In the genomic region with DNA sequence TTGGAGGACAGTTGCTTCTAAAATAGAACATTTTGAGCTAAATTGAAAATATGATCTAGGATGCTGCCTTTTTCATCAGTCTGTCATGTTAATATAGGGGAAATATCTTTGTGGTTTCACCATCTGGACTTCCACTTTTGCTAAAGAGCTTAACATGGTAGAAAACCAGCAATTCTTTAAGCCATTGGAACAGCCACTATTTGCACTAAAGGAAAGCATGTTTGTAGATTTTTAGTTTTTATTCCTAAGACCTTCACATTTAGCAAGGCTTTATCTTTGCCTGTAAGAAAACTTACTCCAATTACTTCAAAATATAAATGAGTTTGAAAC, we compare ENCODE assay signal across 3 cellular contexts.
A peak's percentile ranks its signal among the peaks of the same experiment; 100 is the strongest.
TF ChIP-seq lines count a peak whose summit lies in the region.

No MANE protein-coding gene starts in this region.

TF ChIP-seq in IMR-90, 13 proteins besides CTCF, POLR2A, EP300 and RAD21:
- TF ChIP-seq RCOR1 (IDR thresholded peaks at IDR 0.05; ENCODE audit: insufficient replicate concordance, low read length) (no peak), BHLHE40 (IDR thresholded peaks at IDR 0.05; ENCODE audit: low read depth, low read length) (no peak)
- TF ChIP-seq, protein P1, sequence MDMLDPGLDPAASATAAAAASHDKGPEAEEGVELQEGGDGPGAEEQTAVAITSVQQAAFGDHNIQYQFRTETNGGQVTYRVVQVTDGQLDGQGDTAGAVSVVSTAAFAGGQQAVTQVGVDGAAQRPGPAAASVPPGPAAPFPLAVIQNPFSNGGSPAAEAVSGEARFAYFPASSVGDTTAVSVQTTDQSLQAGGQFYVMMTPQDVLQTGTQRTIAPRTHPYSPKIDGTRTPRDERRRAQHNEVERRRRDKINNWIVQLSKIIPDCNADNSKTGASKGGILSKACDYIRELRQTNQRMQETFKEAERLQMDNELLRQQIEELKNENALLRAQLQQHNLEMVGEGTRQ (IDR thresholded peaks at IDR 0.05; ENCODE audit: low read depth, low read length), result no peak

TF ChIP-seq in GM12878, 131 proteins besides CTCF, POLR2A, EP300 and RAD21:
- no peak for TF ChIP-seq ATF7 (IDR thresholded peaks at IDR 0.05; ENCODE audit: low read depth)
- TF ChIP-seq EGR1 (IDR thresholded peaks at IDR 0.05; ENCODE audit: borderline replicate concordance in 1 of 2, low read depth in 2 of 2, low read length in 2 of 2), result no peak
- TF ChIP-seq TARDBP (IDR thresholded peaks at IDR 0.05; ENCODE audit: borderline replicate concordance), result no peak
- TF ChIP-seq MTA2 (IDR thresholded peaks at IDR 0.05; ENCODE audit: low read depth), result 0 out of 2 replicates have a peak, but pooled peaks have one; percentile 10
- TF ChIP-seq, protein P2, sequence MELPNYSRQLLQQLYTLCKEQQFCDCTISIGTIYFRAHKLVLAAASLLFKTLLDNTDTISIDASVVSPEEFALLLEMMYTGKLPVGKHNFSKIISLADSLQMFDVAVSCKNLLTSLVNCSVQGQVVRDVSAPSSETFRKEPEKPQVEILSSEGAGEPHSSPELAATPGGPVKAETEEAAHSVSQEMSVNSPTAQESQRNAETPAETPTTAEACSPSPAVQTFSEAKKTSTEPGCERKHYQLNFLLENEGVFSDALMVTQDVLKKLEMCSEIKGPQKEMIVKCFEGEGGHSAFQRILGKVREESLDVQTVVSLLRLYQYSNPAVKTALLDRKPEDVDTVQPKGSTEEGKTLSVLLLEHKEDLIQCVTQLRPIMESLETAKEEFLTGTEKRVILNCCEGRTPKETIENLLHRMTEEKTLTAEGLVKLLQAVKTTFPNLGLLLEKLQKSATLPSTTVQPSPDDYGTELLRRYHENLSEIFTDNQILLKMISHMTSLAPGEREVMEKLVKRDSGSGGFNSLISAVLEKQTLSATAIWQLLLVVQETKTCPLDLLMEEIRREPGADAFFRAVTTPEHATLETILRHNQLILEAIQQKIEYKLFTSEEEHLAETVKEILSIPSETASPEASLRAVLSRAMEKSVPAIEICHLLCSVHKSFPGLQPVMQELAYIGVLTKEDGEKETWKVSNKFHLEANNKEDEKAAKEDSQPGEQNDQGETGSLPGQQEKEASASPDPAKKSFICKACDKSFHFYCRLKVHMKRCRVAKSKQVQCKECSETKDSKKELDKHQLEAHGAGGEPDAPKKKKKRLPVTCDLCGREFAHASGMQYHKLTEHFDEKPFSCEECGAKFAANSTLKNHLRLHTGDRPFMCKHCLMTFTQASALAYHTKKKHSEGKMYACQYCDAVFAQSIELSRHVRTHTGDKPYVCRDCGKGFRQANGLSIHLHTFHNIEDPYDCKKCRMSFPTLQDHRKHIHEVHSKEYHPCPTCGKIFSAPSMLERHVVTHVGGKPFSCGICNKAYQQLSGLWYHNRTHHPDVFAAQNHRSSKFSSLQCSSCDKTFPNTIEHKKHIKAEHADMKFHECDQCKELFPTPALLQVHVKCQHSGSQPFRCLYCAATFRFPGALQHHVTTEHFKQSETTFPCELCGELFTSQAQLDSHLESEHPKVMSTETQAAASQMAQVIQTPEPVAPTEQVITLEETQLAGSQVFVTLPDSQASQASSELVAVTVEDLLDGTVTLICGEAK (IDR thresholded peaks at IDR 0.05; ENCODE audit: borderline replicate concordance), result no peak
- TF ChIP-seq ZNF207 (IDR thresholded peaks at IDR 0.05; ENCODE audit: borderline replicate concordance), result no peak
- TF ChIP-seq SPI1 (IDR thresholded peaks at IDR 0.05; ENCODE audit: borderline replicate concordance, insufficient read depth, low read depth, low read length), result 0 out of 2 replicates have a peak, but pooled peaks have one; percentile 9
- no peak for TF ChIP-seq TCF7 (IDR thresholded peaks at IDR 0.05; ENCODE audit: borderline replicate concordance)
- TF ChIP-seq RUNX3 (IDR thresholded peaks at IDR 0.05; ENCODE audit: low read length), result peak; percentile 84

TF ChIP-seq in SK-N-SH, 30 proteins besides CTCF, POLR2A, EP300 and RAD21:
- TF ChIP-seq, protein P3, sequence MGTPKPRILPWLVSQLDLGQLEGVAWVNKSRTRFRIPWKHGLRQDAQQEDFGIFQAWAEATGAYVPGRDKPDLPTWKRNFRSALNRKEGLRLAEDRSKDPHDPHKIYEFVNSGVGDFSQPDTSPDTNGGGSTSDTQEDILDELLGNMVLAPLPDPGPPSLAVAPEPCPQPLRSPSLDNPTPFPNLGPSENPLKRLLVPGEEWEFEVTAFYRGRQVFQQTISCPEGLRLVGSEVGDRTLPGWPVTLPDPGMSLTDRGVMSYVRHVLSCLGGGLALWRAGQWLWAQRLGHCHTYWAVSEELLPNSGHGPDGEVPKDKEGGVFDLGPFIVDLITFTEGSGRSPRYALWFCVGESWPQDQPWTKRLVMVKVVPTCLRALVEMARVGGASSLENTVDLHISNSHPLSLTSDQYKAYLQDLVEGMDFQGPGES (IDR thresholded peaks at IDR 0.05; ENCODE audit: low read depth, low read length), result no peak
- TF ChIP-seq YY1 (IDR thresholded peaks at IDR 0.05; ENCODE audit: low read depth) (no peak), TCF12 (IDR thresholded peaks at IDR 0.05) (no peak), FOXJ3 (CRISPR knock-in tag; IDR thresholded peaks at IDR 0.05) (no peak)
- TF ChIP-seq, protein P4, sequence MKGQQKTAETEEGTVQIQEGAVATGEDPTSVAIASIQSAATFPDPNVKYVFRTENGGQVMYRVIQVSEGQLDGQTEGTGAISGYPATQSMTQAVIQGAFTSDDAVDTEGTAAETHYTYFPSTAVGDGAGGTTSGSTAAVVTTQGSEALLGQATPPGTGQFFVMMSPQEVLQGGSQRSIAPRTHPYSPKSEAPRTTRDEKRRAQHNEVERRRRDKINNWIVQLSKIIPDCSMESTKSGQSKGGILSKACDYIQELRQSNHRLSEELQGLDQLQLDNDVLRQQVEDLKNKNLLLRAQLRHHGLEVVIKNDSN (IDR thresholded peaks at IDR 0.05; ENCODE audit: borderline replicate concordance, low read depth), result no peak
- TF ChIP-seq, protein P5, sequence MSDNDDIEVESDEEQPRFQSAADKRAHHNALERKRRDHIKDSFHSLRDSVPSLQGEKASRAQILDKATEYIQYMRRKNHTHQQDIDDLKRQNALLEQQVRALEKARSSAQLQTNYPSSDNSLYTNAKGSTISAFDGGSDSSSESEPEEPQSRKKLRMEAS (IDR thresholded peaks at IDR 0.05; ENCODE audit: low read depth), result no peak
- TF ChIP-seq, protein P1 (IDR thresholded peaks at IDR 0.05; ENCODE audit: borderline replicate concordance, low read depth, low read length), result no peak
